In genomic region chr3:78785004-78785403, GRCh38 we compare ENCODE assay signal across 22 cellular contexts.
"Had no signal": no experiment of that assay in that cellular context is flagged by ENCODE, and none has a peak within 500 bp of the region (broad histone marks: within the 10 kb centered on the region; RNA-seq: fewer than 3 reads in every experiment).

No MANE protein-coding gene starts in this region.

- H3K4me1 Mint-ChIP-seq: immature natural killer cell; neural crest cell; stimulated activated memory B cell treated with anti-CD40 and anti-IgM and Interleukin-4, amounts not matched to agents 10 μg/mL and 1 μg/mL and 100 μg/mL, for 72 hours; WTC11 had no signal

- H3K27ac ChIP-seq: body of pancreas, esophagus squamous epithelium, lower lobe of right lung, ovary, thyroid gland had no signal

- H3K9me3 ChIP-seq: body of pancreas, esophagus squamous epithelium, lower lobe of right lung, ovary, thyroid gland had no signal

- H3K4me3 ChIP-seq: body of pancreas, esophagus squamous epithelium, lower lobe of right lung, ovary, thyroid gland had no signal

- H3K4me3 Mint-ChIP-seq: activated CD8-positive, alpha-beta T cell treated with anti-CD3 and anti-CD28 coated beads, Interleukin-2, amount 10 ng/mL, durations not matched to agents 7 days and 5 days; activated T-cell treated with anti-CD3 and anti-CD28 coated beads, Interleukin-2, amount 50 U/mL, for 72 hours; immature natural killer cell; neural crest cell; stimulated activated memory B cell treated with anti-CD40 and anti-IgM and Interleukin-4, amounts not matched to agents 10 μg/mL and 1 μg/mL and 100 μg/mL, for 72 hours; WTC11 had no signal

- H3K27me3 ChIP-seq: body of pancreas, esophagus squamous epithelium, ovary, thyroid gland had no signal

- H3K27ac Mint-ChIP-seq: activated CD8-positive, alpha-beta T cell treated with anti-CD3 and anti-CD28 coated beads, Interleukin-2, amount 10 ng/mL, durations not matched to agents 7 days and 5 days; activated naive CD4-positive, alpha-beta T cell treated with anti-CD3 and anti-CD28 coated beads, Interleukin-2, amount 50 U/mL, for 72 hours; activated T-cell treated with anti-CD3 and anti-CD28 coated beads, Interleukin-2, amount 50 U/mL, for 72 hours; immature natural killer cell; stimulated activated memory B cell treated with anti-CD40 and anti-IgM and Interleukin-4, amounts not matched to agents 10 μg/mL and 1 μg/mL and 100 μg/mL, for 72 hours; WTC11 had no signal

- H3K4me1 ChIP-seq: body of pancreas, lower lobe of right lung, thyroid gland had no signal

- H3K27me3 Mint-ChIP-seq: stimulated activated memory B cell treated with anti-CD40 and anti-IgM and Interleukin-4, amounts not matched to agents 10 μg/mL and 1 μg/mL and 100 μg/mL, for 72 hours had no signal

- H3K36me3 Mint-ChIP-seq: activated naive CD4-positive, alpha-beta T cell treated with anti-CD3 and anti-CD28 coated beads, Interleukin-2, amount 50 U/mL, for 72 hours; immature natural killer cell; stimulated activated memory B cell treated with anti-CD40 and anti-IgM and Interleukin-4, amounts not matched to agents 10 μg/mL and 1 μg/mL and 100 μg/mL, for 72 hours had no signal

- H3K36me3 ChIP-seq: esophagus squamous epithelium, lower lobe of right lung, ovary, thyroid gland had no signal

- ATAC-seq: activated CD8-positive, alpha-beta T cell treated with anti-CD3 and anti-CD28 coated beads, Interleukin-2, amount 10 ng/mL, durations not matched to agents 7 days and 5 days; activated naive CD4-positive, alpha-beta T cell treated with anti-CD3 and anti-CD28 coated beads, Interleukin-2, amount 50 U/mL, for 72 hours; activated T-cell treated with anti-CD3 and anti-CD28 coated beads, Interleukin-2, amount 50 U/mL, for 72 hours; body of pancreas; left cardiac atrium; lower lobe of right lung; stimulated activated memory B cell treated with anti-CD40 and anti-IgM and Interleukin-4, amounts not matched to agents 10 μg/mL and 1 μg/mL and 100 μg/mL, for 72 hours; WTC11 had no signal

- DNase-seq: activated CD4-positive, alpha-beta T cell treated with anti-CD3 and anti-CD28 coated beads for 48 hours; activated CD8-positive, alpha-beta memory T cell treated with anti-CD3 and anti-CD28 coated beads, Interleukin-2, amount 50 U/mL, for 4 hours; activated CD8-positive, alpha-beta T cell treated with anti-CD3 and anti-CD28 coated beads, Interleukin-2, amount 10 ng/mL, durations not matched to agents 7 days and 5 days; activated gamma-delta T cell; activated T-cell treated with anti-CD3 and anti-CD28 coated beads, Interleukin-2, amount 50 U/mL, for 72 hours; body of pancreas; cortex of kidney; effector CD4-positive, alpha-beta T cell; esophagus squamous epithelium; foreskin melanocyte; head of caudate nucleus; immature natural killer cell; left cardiac atrium; lower lobe of right lung; midbrain; ovary; T-helper 2 cell; thyroid gland had no signal
